In genomic region chr16:84367297-84367680, GRCh38 we compare ENCODE assay signal across 2 cellular contexts.
TF ChIP-seq lines count a peak whose summit lies in the region.

No MANE protein-coding gene starts in this region.

TF ChIP-seq in H1, 55 proteins besides CTCF, POLR2A, EP300 and RAD21:
- TF ChIP-seq ATF3 (IDR thresholded peaks at IDR 0.05; ENCODE audit: insufficient read depth, low read depth, low read length) (no peak), GABPA (IDR thresholded peaks at IDR 0.05; ENCODE audit: borderline replicate concordance, insufficient read depth, low read length) (no peak), KDM5A (IDR thresholded peaks at IDR 0.05; ENCODE audit: low read length) (no peak), USF2 (IDR thresholded peaks at IDR 0.05; ENCODE audit: low read length) (no peak), RFX5 (IDR thresholded peaks at IDR 0.05; ENCODE audit: borderline replicate concordance, low read depth, low read length) (no peak), JUND (IDR thresholded peaks at IDR 0.05; ENCODE audit: low read length) (no peak), MAX (IDR thresholded peaks at IDR 0.05) (no peak), SRF (IDR thresholded peaks at IDR 0.05; ENCODE audit: low read depth, low read length) (no peak), SAP30 (IDR thresholded peaks at IDR 0.05; ENCODE audit: insufficient read depth, insufficient replicate concordance, low read length) (no peak), CHD1 (IDR thresholded peaks at IDR 0.05; ENCODE audit: low read depth, low read length) (no peak), CEBPB (IDR thresholded peaks at IDR 0.05; ENCODE audit: low read depth, low read length) (no peak), E2F6 (IDR thresholded peaks at IDR 0.05) (no peak), YY1 (IDR thresholded peaks at IDR 0.05; ENCODE audit: low read depth, low read length) (no peak), CBX8 (IDR thresholded peaks at IDR 0.05; ENCODE audit: borderline replicate concordance, low read depth, low read length) (no peak), EGR1 (IDR thresholded peaks at IDR 0.05; ENCODE audit: borderline replicate concordance, low read depth, low read length) (no peak), KDM1A (IDR thresholded peaks at IDR 0.05; ENCODE audit: borderline replicate concordance, low read length) (no peak)

TF ChIP-seq in HepG2, 621 proteins besides CTCF, POLR2A, EP300 and RAD21:
- TF ChIP-seq ZBTB44 (CRISPR knock-in tag; IDR thresholded peaks at IDR 0.05) (no peak), RARA (CRISPR knock-in tag; IDR thresholded peaks at IDR 0.05) (no peak), ZNF678 (CRISPR knock-in tag; IDR thresholded peaks at IDR 0.05) (no peak), ZNF879 (CRISPR knock-in tag; IDR thresholded peaks at IDR 0.05) (no peak), AGO1 (IDR thresholded peaks at IDR 0.05; ENCODE audit: low read depth, low read length, poor library complexity, severe bottlenecking) (no peak), JUNB (CRISPR knock-in tag; IDR thresholded peaks at IDR 0.05; ENCODE audit: borderline replicate concordance) (no peak), ZNF343 (CRISPR knock-in tag; IDR thresholded peaks at IDR 0.05) (no peak), DPF2 (CRISPR knock-in tag; IDR thresholded peaks at IDR 0.05; ENCODE audit: borderline replicate concordance, low read depth) (no peak), ARID4A (CRISPR knock-in tag; IDR thresholded peaks at IDR 0.05; ENCODE audit: borderline replicate concordance) (no peak), FIP1L1 (IDR thresholded peaks at IDR 0.05; ENCODE audit: borderline replicate concordance, insufficient read depth, low read depth, low read length) (no peak), CEBPB (IDR thresholded peaks at IDR 0.05; ENCODE audit: borderline replicate concordance, low read depth, low read length) (no peak), PHF20 (CRISPR knock-in tag; IDR thresholded peaks at IDR 0.05) (no peak), ZSCAN25 (CRISPR knock-in tag; IDR thresholded peaks at IDR 0.05) (no peak), ZNF235 (CRISPR knock-in tag; IDR thresholded peaks at IDR 0.05; ENCODE audit: borderline replicate concordance) (no peak)
